17 cellular contexts compared by ENCODE assay signal in the genomic region with DNA sequence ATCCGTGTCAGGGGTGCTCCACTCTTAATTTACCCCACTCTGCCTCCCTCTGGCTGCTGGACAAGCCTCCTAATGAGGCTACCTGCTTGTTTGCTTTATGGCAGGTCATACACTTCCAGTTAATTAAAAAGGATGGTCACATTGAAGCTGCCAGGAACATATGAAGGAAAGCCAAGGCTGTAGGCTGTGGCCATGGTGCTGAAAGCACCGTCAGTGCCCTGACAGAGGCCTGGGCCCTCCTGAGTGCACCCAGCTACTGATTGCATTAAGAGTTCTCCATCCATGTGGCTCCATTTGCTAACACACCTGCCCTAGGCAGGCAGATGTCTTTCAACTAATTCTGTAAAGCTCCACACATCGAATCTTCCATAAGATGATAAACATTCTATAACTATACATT.
A peak's percentile ranks its signal among the peaks of the same experiment; 100 is the strongest.
DNase-seq lines count a peak whose midpoint lies in the region; ATAC-seq and TF ChIP-seq lines count a peak whose summit lies in the region.
"Had no signal": no experiment of that assay in that cellular context is flagged by ENCODE, and none has a peak within 500 bp of the region (broad histone marks: within the 10 kb centered on the region; RNA-seq: fewer than 3 reads in every experiment).

No MANE protein-coding gene starts in this region.

- H3K27ac ChIP-seq in GM23338 (ENCODE audit: low read depth) (no peak overlapping the region), A673 (ENCODE audit: low read depth, low read length, poor library complexity, severe bottlenecking) (no peak overlapping the region), lower lobe of right lung (no peak overlapping the region)
- H3K27ac ChIP-seq: A549, KMS-11, SK-N-MC had no signal

- no peaks in the 10 kb centered on the region for H3K79me2 ChIP-seq in GM23338 (replicated peaks; ENCODE audit: insufficient read depth)

- BruUV-seq in A673 (replicated peaks; lab: Mats Ljungman, UMichigan) = no TSS peak

- no peaks in the 10 kb centered on the region for H3K27me3 ChIP-seq in GM23338 (ENCODE audit: insufficient read depth)
- no peaks in the 10 kb centered on the region for H3K27me3 ChIP-seq in A673 (replicated peaks; ENCODE audit: insufficient read depth, low read depth, low read length, poor library complexity)
- no peaks in the 10 kb centered on the region for H3K27me3 ChIP-seq in lower lobe of right lung (ENCODE audit: low read depth)

- POLR2A ChIA-PET in A673 (lab: Charles Lee; ENCODE audit: low non-redundant PET) = no interaction called here

- H3F3A ChIP-seq in GM23338 (replicated peaks; ENCODE audit: low read depth) = no peaks in the 10 kb centered on the region

- H3K4me3 Mint-ChIP-seq in GM23338 = no peak overlapping the region
- H3K4me3 Mint-ChIP-seq: CD4-positive, CD25-positive, alpha-beta regulatory T cell had no signal

- H3K9me3 Mint-ChIP-seq in GM23338 = peaks cover 6% of the 10 kb centered on the region; the same call in 2 of the 3 replicates
- no peaks in the 10 kb centered on the region for H3K9me3 Mint-ChIP-seq in activated naive CD4-positive, alpha-beta T cell treated with anti-CD3 and anti-CD28 coated beads, Interleukin-2, amount 50 U/mL, for 72 hours

- ATAC-seq in GM23338 (peak; percentile 52; the same call in 2 of the 3 replicates), left ventricle myocardium superior (peak; percentile 74), lower lobe of right lung (no peak)
- ATAC-seq in activated naive CD4-positive, alpha-beta T cell treated with anti-CD3 and anti-CD28 coated beads, Interleukin-2, amount 50 U/mL, for 72 hours = no peak
- ATAC-seq: A549 had no signal

- no peaks in the 10 kb centered on the region for H3K4me1 ChIP-seq in GM23338 (ENCODE audit: insufficient read depth)
- no peaks in the 10 kb centered on the region for H3K4me1 ChIP-seq in A673 (ENCODE audit: insufficient read depth, low read length, poor library complexity, severe bottlenecking)
- no peaks in the 10 kb centered on the region for H3K4me1 ChIP-seq in lower lobe of right lung
- H3K4me1 ChIP-seq: A549, HAP-1 had no signal

- H3K27ac Mint-ChIP-seq in GM23338 = no peak overlapping the region
- no peak overlapping the region for H3K27ac Mint-ChIP-seq in activated naive CD4-positive, alpha-beta T cell treated with anti-CD3 and anti-CD28 coated beads, Interleukin-2, amount 50 U/mL, for 72 hours
- H3K27ac Mint-ChIP-seq: CD4-positive, CD25-positive, alpha-beta regulatory T cell had no signal

- peak in 1 of 2 experiments; percentile 20; a peak in 2 of 4 replicates for TF ChIP-seq CTCF in GM23338 (conservative IDR thresholded peaks at IDR 0.05; ENCODE audit: low read depth in 2 of 2)
- no peak for TF ChIP-seq CTCF in A673 (conservative IDR thresholded peaks at IDR 0.05; ENCODE audit: low read depth, low read length)
- no peak for TF ChIP-seq CTCF in lower lobe of right lung (IDR thresholded peaks at IDR 0.05)

- no peak overlapping the region for H2AFZ ChIP-seq in GM23338

- H3K36me3 ChIP-seq in GM23338 (ENCODE audit: insufficient read depth) (no peaks in the 10 kb centered on the region), A673 (ENCODE audit: insufficient read depth, low read length, poor library complexity, severe bottlenecking) (no peaks in the 10 kb centered on the region), lower lobe of right lung (peaks cover 34% of the 10 kb centered on the region)

- no peaks in the 10 kb centered on the region for H3K4me1 Mint-ChIP-seq in GM23338
- H3K4me1 Mint-ChIP-seq: CD4-positive, CD25-positive, alpha-beta regulatory T cell had no signal

- CTCF ChIA-PET in A673 (lab: Charles Lee) = no interaction called here

- intact Hi-C loops in left ventricle myocardium superior (cut with micrococcal nuclease) (no loop called here), A673 (cut with micrococcal nuclease; ENCODE audit: unreplicated experiment) (no loop called here), lower lobe of right lung (cut with DNase I) (no loop called here)

- H4K20me1 ChIP-seq in GM23338 (replicated peaks; ENCODE audit: insufficient read depth) = no peaks in the 10 kb centered on the region

- H3K9me3 ChIP-seq in A673 (ENCODE audit: low read depth, low read length, poor library complexity, severe bottlenecking) = peaks cover 5% of the 10 kb centered on the region
- peaks cover 14% of the 10 kb centered on the region for H3K9me3 ChIP-seq in lower lobe of right lung
- H3K9me3 ChIP-seq: HAP-1 had no signal

- H3K4me3 ChIP-seq in GM23338 = no peak overlapping the region
- H3K4me3 ChIP-seq in A673 (ENCODE audit: low read depth, low read length, poor library complexity, severe bottlenecking) = no peak overlapping the region
- no peak overlapping the region for H3K4me3 ChIP-seq in lower lobe of right lung
- H3K4me3 ChIP-seq: A549, HAP-1, SK-N-MC had no signal

- no peak overlapping the region for H3K4me2 ChIP-seq in GM23338
- H3K4me2 ChIP-seq: A549, KMS-11 had no signal

- no peak for DNase-seq in GM23338 (ENCODE audit: low spot score)
- peak; percentile 60 for DNase-seq in NCI-H1092 (lab: John Stamatoyannopoulos, UW)
- peak; percentile 46 for DNase-seq in left ventricle myocardium superior
- DNase-seq in activated naive CD4-positive, alpha-beta T cell treated with anti-CD3 and anti-CD28 coated beads, Interleukin-2, amount 50 U/mL, for 72 hours (ENCODE audit: low spot score in 2 of 2) = no peak
- no peak for DNase-seq in A673 (ENCODE audit: low spot score)
- DNase-seq in lower lobe of right lung = no peak
- DNase-seq: CD4-positive, CD25-positive, alpha-beta regulatory T cell; DMS79; NCI-H1105 treated with DMSO at 0.1 percent for 48 hours; NCI-H526; SHP77; SW 1271 had no signal

- no peaks in the 10 kb centered on the region for H3K27me3 Mint-ChIP-seq in GM23338 (ENCODE audit: insufficient read depth, low read depth, poor library complexity)

- H3K9me2 ChIP-seq in GM23338 (ENCODE audit: insufficient read depth) = 0 out of 2 replicates have a peak, but pooled peaks cover 13% of the 10 kb centered on the region

- peaks cover 16% of the 10 kb centered on the region for H3K36me3 Mint-ChIP-seq in GM23338 (ENCODE audit: low read depth)
- peaks cover 0 to 5% of the 10 kb centered on the region in 2 donors for H3K36me3 Mint-ChIP-seq in activated naive CD4-positive, alpha-beta T cell treated with anti-CD3 and anti-CD28 coated beads, Interleukin-2, amount 50 U/mL, for 72 hours
- H3K36me3 Mint-ChIP-seq: CD4-positive, CD25-positive, alpha-beta regulatory T cell had no signal

TF ChIP-seq in GM23338, 12 proteins besides CTCF, POLR2A, EP300 and RAD21:
- TF ChIP-seq STAT1 (IDR thresholded peaks at IDR 0.05; ENCODE audit: unreplicated experiment) = no peak
- TF ChIP-seq REST (IDR thresholded peaks at IDR 0.05; ENCODE audit: unreplicated experiment) = peak; percentile 42

TF ChIP-seq in PFSK-1, 5 proteins besides CTCF, POLR2A, EP300 and RAD21:
- TF ChIP-seq POLR2AphosphoS5 (IDR thresholded peaks at IDR 0.05; ENCODE audit: low read depth, low read length) (no peak), SIN3A (IDR thresholded peaks at IDR 0.05; ENCODE audit: borderline replicate concordance, insufficient read depth, low read length) (no peak), FOXP2 (optimal IDR thresholded peaks at IDR 0.05; ENCODE audit: borderline replicate concordance, extremely low read depth, extremely low read length, insufficient read depth) (no peak), REST (IDR thresholded peaks at IDR 0.05; ENCODE audit: insufficient read depth in 1 of 2, low read depth in 2 of 2, low read length in 2 of 2) (peak; percentile 65 to 84)

Comparison
In these comparisons a context has a peak if more than half of its experiments do, and no peak if none do; other contexts are left out.
1. ATAC-seq: peak in GM23338 (single experiment) and left ventricle myocardium superior (single experiment); none in activated naive CD4-positive, alpha-beta T cell treated with anti-CD3 and anti-CD28 coated beads, Interleukin-2, amount 50 U/mL, for 72 hours (0 of 2) and lower lobe of right lung (0 of 2).
2. DNase-seq: peak in NCI-H1092 (single experiment) and left ventricle myocardium superior (single experiment); none in GM23338 (single experiment), activated naive CD4-positive, alpha-beta T cell treated with anti-CD3 and anti-CD28 coated beads, Interleukin-2, amount 50 U/mL, for 72 hours (0 of 2), A673 (single experiment) and lower lobe of right lung (single experiment).